In genomic region chr7:55568613-55569268, GRCh38 we compare ENCODE assay signal across 11 cellular contexts. TPM values are rescaled to one million over a fixed set of nuclear protein-coding genes. Genes with fewer than 3 reads are reported as not detected.
A peak's percentile ranks its signal among the peaks of the same experiment; 100 is the strongest.
DNase-seq lines count a peak whose midpoint lies in the region; ATAC-seq, FAIRE-seq and TF ChIP-seq lines count a peak whose summit lies in the region.
"Had no signal": no experiment of that assay in that cellular context is flagged by ENCODE, and none has a peak within 500 bp of the region (broad histone marks: within the 10 kb centered on the region; RNA-seq: fewer than 3 reads in every experiment).

No MANE protein-coding gene starts in this region.

- peak overlapping the region; percentile 91 for H3K4me3 Mint-ChIP-seq in activated CD4-positive, alpha-beta T cell treated with anti-CD3 and anti-CD28 coated beads, Interleukin-2, amount 10 ng/mL, durations not matched to agents 24 days and 14 days
- H3K4me3 Mint-ChIP-seq in stimulated activated naive CD8-positive, alpha-beta T cell treated with anti-CD3 and anti-CD28 coated beads, Interleukin-15, amount 100 ng/mL, for 72 hours = peak overlapping the region; percentile 90 to 94

- peaks cover 56% of the 10 kb centered on the region for H3K4me1 ChIP-seq in endothelial cell of umbilical vein (ENCODE audit: control insufficient read depth, extremely low read depth, insufficient read depth, low read length)

- no peak for ATAC-seq in stimulated activated naive CD8-positive, alpha-beta T cell treated with anti-CD3 and anti-CD28 coated beads, Interleukin-15, amount 100 ng/mL, for 72 hours
- ATAC-seq in GM18502 (IDR thresholded peaks at IDR 0.05; ENCODE audit: poor library complexity, unreplicated experiment) (no peak), omental fat pad (ENCODE audit: low FRiP score) (no peak)

- no peak overlapping the region for H2AFZ ChIP-seq in endothelial cell of umbilical vein (ENCODE audit: low read depth, low read length)

- H3K27me3 ChIP-seq in endothelial cell of umbilical vein (ENCODE audit: control insufficient read depth in 2 of 2, insufficient read depth in 2 of 2, low read length in 2 of 2) = no peaks in the 10 kb centered on the region

- H3K27ac ChIP-seq in endothelial cell of umbilical vein (ENCODE audit: insufficient read depth, low read depth, low read length) = peak overlapping the region; percentile 97

- H3K27ac Mint-ChIP-seq in activated CD4-positive, alpha-beta T cell treated with anti-CD3 and anti-CD28 coated beads, Interleukin-2, amount 10 ng/mL, durations not matched to agents 24 days and 14 days = peak overlapping the region; percentile 92
- H3K27ac Mint-ChIP-seq in stimulated activated naive CD8-positive, alpha-beta T cell treated with anti-CD3 and anti-CD28 coated beads, Interleukin-15, amount 100 ng/mL, for 72 hours = peak overlapping the region; percentile 36 to 77

- H4K20me1 ChIP-seq in endothelial cell of umbilical vein (replicated peaks; ENCODE audit: control insufficient read depth, extremely low read depth, insufficient read depth, low read length) = peaks cover 16% of the 10 kb centered on the region

- peaks cover 77% of the 10 kb centered on the region for H3K79me2 ChIP-seq in endothelial cell of umbilical vein (ENCODE audit: control insufficient read depth, insufficient read depth, low read length)

- no peak for FAIRE-seq in endothelial cell of umbilical vein (lab: Jason Lieb, UNC)

- no peaks in the 10 kb centered on the region for H3K9me3 Mint-ChIP-seq in activated CD4-positive, alpha-beta T cell treated with anti-CD3 and anti-CD28 coated beads, Interleukin-2, amount 10 ng/mL, durations not matched to agents 24 days and 14 days
- no peaks in the 10 kb centered on the region for H3K9me3 Mint-ChIP-seq in stimulated activated naive CD8-positive, alpha-beta T cell treated with anti-CD3 and anti-CD28 coated beads, Interleukin-15, amount 100 ng/mL, for 72 hours

- POLR2A ChIA-PET in endothelial cell of umbilical vein (lab: Charles Lee) = no interaction called here

- dilution Hi-C loops in endothelial cell of umbilical vein (cut with MboI; ENCODE audit: extremely low pct_ligation_motif_present, low sequenced_read_pairs) = no loop called here

- H3K36me3 ChIP-seq in endothelial cell of umbilical vein (ENCODE audit: control insufficient read depth in 2 of 2, extremely low read depth in 1 of 2, insufficient read depth in 2 of 2, low read length in 2 of 2) = peaks cover 0 to 3% of the 10 kb centered on the region in 2 experiments

- TF ChIP-seq POLR2A in endothelial cell of umbilical vein (IDR thresholded peaks at IDR 0.05; ENCODE audit: low read depth, low read length) = no peak

- intact Hi-C loops in activated CD4-positive, alpha-beta T cell treated with anti-CD3 and anti-CD28 coated beads, Interleukin-2, amount 10 ng/mL, durations not matched to agents 24 days and 14 days (cut with micrococcal nuclease) = loop anchor here (2.0 kb wide), 1 partner anchor 260 kb away; no protein-coding TSS in a partner anchor
- intact Hi-C loops in endothelial cell of umbilical vein (cut with micrococcal nuclease) = no loop called here

- H3K9ac ChIP-seq in endothelial cell of umbilical vein (replicated peaks; ENCODE audit: extremely low read depth, insufficient read depth, low read length) = peak overlapping the region; percentile 22

- peak overlapping the region; percentile 95 for H3K4me2 ChIP-seq in endothelial cell of umbilical vein (ENCODE audit: insufficient read depth, low read length)

- TF ChIP-seq CTCF in endothelial cell of umbilical vein (IDR thresholded peaks at IDR 0.05; ENCODE audit: extremely low read depth in 1 of 2, insufficient read depth in 1 of 2, low read depth in 1 of 2, low read length in 2 of 2) = no peak
- TF ChIP-seq CTCF in omental fat pad (IDR thresholded peaks at IDR 0.05) = no peak

- CTCF ChIA-PET in endothelial cell of umbilical vein (lab: Charles Lee) = interaction anchor here (0.9 to 2.1 kb wide), 6 partner anchors 10 to 44 kb away, joined by 4 to 10 read pairs (median 6); no protein-coding TSS in a partner anchor

- H3K27me3 Mint-ChIP-seq in activated CD4-positive, alpha-beta T cell treated with anti-CD3 and anti-CD28 coated beads, Interleukin-2, amount 10 ng/mL, durations not matched to agents 24 days and 14 days = no peaks in the 10 kb centered on the region
- no peaks in the 10 kb centered on the region for H3K27me3 Mint-ChIP-seq in stimulated activated naive CD8-positive, alpha-beta T cell treated with anti-CD3 and anti-CD28 coated beads, Interleukin-15, amount 100 ng/mL, for 72 hours

- no peak for DNase-seq in activated CD4-positive, alpha-beta T cell treated with anti-CD3 and anti-CD28 coated beads, Interleukin-2, amount 10 ng/mL, durations not matched to agents 24 days and 14 days
- DNase-seq in activated CD4-positive, alpha-beta T cell treated with anti-CD3 and anti-CD28 coated beads for 48 hours = no peak
- DNase-seq in SK-N-DZ (ENCODE audit: low spot score) = peak; percentile 47
- DNase-seq in endothelial cell of umbilical vein (ENCODE audit: low read depth, low spot score) = peak; percentile 51
- DNase-seq in stimulated activated naive CD8-positive, alpha-beta T cell treated with anti-CD3 and anti-CD28 coated beads, Interleukin-15, amount 100 ng/mL, for 72 hours = no peak
- DNase-seq in omental fat pad (ENCODE audit: low spot score) = no peak
- DNase-seq in CD1c-positive myeloid dendritic cell (ENCODE audit: extremely low spot score) = no peak
- DNase-seq: anterior cingulate cortex; NCI-H146; stimulated activated CD4-positive, alpha-beta T cell treated with anti-CD3 and anti-CD28 coated beads, Interleukin-1b, Interleukin-23, amount 100 ng/mL, for 48 hours had no signal

- H3K36me3 Mint-ChIP-seq in activated CD4-positive, alpha-beta T cell treated with anti-CD3 and anti-CD28 coated beads, Interleukin-2, amount 10 ng/mL, durations not matched to agents 24 days and 14 days (ENCODE audit: low read depth) = peaks cover 36% of the 10 kb centered on the region

- peak overlapping the region in 1 of 3 experiments; percentile 20 for H3K4me3 ChIP-seq in endothelial cell of umbilical vein (replicated peaks in 1 of 3; ENCODE audit: insufficient read depth in 1 of 3, low read depth in 1 of 3, low read length in 3 of 3)

- no TSS peak for BruUV-seq in endothelial cell of umbilical vein (replicated peaks; lab: Mats Ljungman, UMichigan)

- peaks cover 72% of the 10 kb centered on the region for H3K4me1 Mint-ChIP-seq in activated CD4-positive, alpha-beta T cell treated with anti-CD3 and anti-CD28 coated beads, Interleukin-2, amount 10 ng/mL, durations not matched to agents 24 days and 14 days
- peaks cover 86% of the 10 kb centered on the region for H3K4me1 Mint-ChIP-seq in stimulated activated naive CD8-positive, alpha-beta T cell treated with anti-CD3 and anti-CD28 coated beads, Interleukin-15, amount 100 ng/mL, for 72 hours

- H3K9me1 ChIP-seq in endothelial cell of umbilical vein (replicated peaks; ENCODE audit: control insufficient read depth, extremely low read depth, insufficient read depth, low read length) = no peaks in the 10 kb centered on the region

- H3K9me3 ChIP-seq in endothelial cell of umbilical vein (replicated peaks; ENCODE audit: control insufficient read depth, insufficient read depth, low read length) = no peaks in the 10 kb centered on the region

TF ChIP-seq in endothelial cell of umbilical vein, 7 proteins besides CTCF, POLR2A, EP300 and RAD21:
- TF ChIP-seq POLR2AphosphoS5 (IDR thresholded peaks at IDR 0.05; ENCODE audit: insufficient read depth, low read depth, low read length) (no peak), GATA2 (IDR thresholded peaks at IDR 0.05; ENCODE audit: insufficient read depth, insufficient read length, low read depth, low read length) (peak; percentile 83)

RNA-seq across cellular contexts. Expression of gene VOPP1, which starts 3.6 kb away (rescaled TPM):
- total RNA-seq in activated CD4-positive, alpha-beta T cell treated with anti-CD3 and anti-CD28 coated beads, Interleukin-2, amount 10 ng/mL, durations not matched to agents 24 days and 14 days = 87.4 and 90.6 TPM in 2 replicates
- 48.1 and 50.4 TPM in 2 replicates for polyA plus RNA-seq in SK-N-DZ (2014; cell fraction: cytosol; rRNA removed)
- 15.3 and 23.6 TPM in 2 replicates for polyA plus RNA-seq in SK-N-DZ (2014; cell fraction: nucleus; rRNA removed)
- 154 and 159 TPM in 2 replicates for total RNA-seq in endothelial cell of umbilical vein
- polyA plus RNA-seq in endothelial cell of umbilical vein = 85.6 and 86.2 TPM in 2 replicates
- polyA plus RNA-seq in endothelial cell of umbilical vein (2011; cell fraction: cytosol; rRNA removed) = 75.4 and 78.2 TPM in 2 replicates
- 48.0 and 51.2 TPM in 2 replicates for polyA plus RNA-seq in endothelial cell of umbilical vein (2011; cell fraction: nucleus; rRNA removed)
- polyA plus RNA-seq in endothelial cell of umbilical vein (2012) = 105 and 140 TPM in 2 replicates
- polyA minus RNA-seq in endothelial cell of umbilical vein = 159 and 181 TPM in 2 replicates
- polyA minus RNA-seq in endothelial cell of umbilical vein (2011; cell fraction: cytosol; rRNA and poly(A)+ RNA removed) = 29.9 TPM
- 54.7 and 67.8 TPM in 2 replicates for polyA minus RNA-seq in endothelial cell of umbilical vein (2011; cell fraction: nucleus; rRNA and poly(A)+ RNA removed)
- total RNA-seq in omental fat pad = 10 to 100 TPM; 31.3 to 64.0 (median 57.9) TPM

Comparison
In these comparisons a context has a peak if more than half of its experiments do, and no peak if none do; other contexts are left out.
1. DNase-seq: peak in SK-N-DZ (single experiment) and endothelial cell of umbilical vein (single experiment); none in activated CD4-positive, alpha-beta T cell treated with anti-CD3 and anti-CD28 coated beads, Interleukin-2, amount 10 ng/mL, durations not matched to agents 24 days and 14 days (single experiment), activated CD4-positive, alpha-beta T cell treated with anti-CD3 and anti-CD28 coated beads for 48 hours (single experiment), stimulated activated naive CD8-positive, alpha-beta T cell treated with anti-CD3 and anti-CD28 coated beads, Interleukin-15, amount 100 ng/mL, for 72 hours (0 of 2), omental fat pad (single experiment) and CD1c-positive myeloid dendritic cell (single experiment).